33 cellular contexts compared by ENCODE assay signal in the genomic region with DNA sequence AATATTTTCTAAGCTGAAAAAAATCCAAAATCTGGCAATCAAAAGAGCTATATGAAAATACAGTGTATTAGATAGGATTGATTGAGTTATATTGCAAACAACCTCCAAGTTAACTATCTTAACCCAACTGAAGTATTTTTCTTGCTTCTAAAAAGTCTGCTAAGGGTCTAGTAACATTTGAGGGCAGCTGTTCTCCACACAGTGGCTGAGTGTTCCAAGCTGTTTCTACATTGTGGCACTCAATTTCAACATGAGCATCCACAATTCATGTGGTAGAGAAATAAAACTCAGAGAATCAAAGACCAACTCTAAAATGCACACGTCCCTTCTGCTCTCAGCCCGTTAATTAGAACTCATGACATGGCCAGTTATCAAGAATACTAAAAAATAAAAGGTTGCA.
"Had no signal": no experiment of that assay in that cellular context is flagged by ENCODE, and none has a peak within 500 bp of the region (broad histone marks: within the 10 kb centered on the region; RNA-seq: fewer than 3 reads in every experiment).

No MANE protein-coding gene starts in this region.

- H3K4me3 ChIP-seq: MG63 had no signal

- H3K27me3 ChIP-seq: MG63 had no signal

- H3K9me3 ChIP-seq: MG63 had no signal

- H3K36me3 ChIP-seq: MG63 had no signal

- DNase-seq: Karpas-422, Kasumi-1, MG63, MM.1S, MV-4-11, NCI-H1048, NCI-H1092, NCI-H1092 treated with DMSO at 0.1 percent for 48 hours, NCI-H1105, NCI-H1105 treated with DMSO at 0.1 percent for 48 hours, NCI-H1417 treated with DMSO at 0.1 percent for 48 hours, NCI-H1436, NCI-H1436 treated with DMSO at 0.1 percent for 48 hours, NCI-H1694, NCI-H1694 treated with DMSO at 0.1 percent for 48 hours, NCI-H187, NCI-H187 treated with DMSO at 0.1 percent for 48 hours, NCI-H1930, NCI-H2029, NCI-H2029 treated with DMSO at 0.1 percent for 48 hours, NCI-H2081, NCI-H2081 treated with DMSO at 0.1 percent for 48 hours, NCI-H2107, NCI-H2171, NCI-H2171 treated with DMSO at 0.1 percent for 48 hours, NCI-H2227 treated with DMSO at 0.1 percent for 48 hours, NCI-H226, NCI-H446, NCI-H446 treated with DMSO at 0.1 percent for 48 hours, NCI-H510A, NCI-H510A treated with DMSO at 0.1 percent for 48 hours, NCI-H524, NCI-H524 treated with DMSO at 0.1 percent for 48 hours had no signal
